1 cellular context compared by ENCODE assay signal in the genomic region with DNA sequence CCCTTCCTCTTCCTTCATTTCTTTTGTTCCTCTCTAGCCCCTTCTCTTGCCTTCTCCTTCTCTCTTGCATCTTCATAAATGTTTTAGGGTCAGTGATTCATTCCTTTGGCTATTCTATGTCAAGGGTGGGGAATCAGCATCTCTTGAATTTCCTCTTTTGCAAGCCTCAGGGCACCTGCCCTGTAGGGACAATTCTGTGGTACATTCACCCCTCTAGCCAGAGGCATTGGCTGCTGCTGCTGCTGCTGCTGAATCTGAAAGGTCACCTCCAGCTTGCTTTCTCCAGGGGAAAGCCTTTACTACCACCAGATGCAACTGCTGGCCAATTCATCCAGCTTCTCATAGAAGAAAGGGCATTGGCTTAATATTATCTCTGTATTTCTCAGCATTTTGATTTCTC.
TF ChIP-seq lines count a peak whose summit lies in the region.

No MANE protein-coding gene starts in this region.

TF ChIP-seq in HepG2, 621 proteins besides CTCF, POLR2A, EP300 and RAD21:
- TF ChIP-seq HNRNPK (IDR thresholded peaks at IDR 0.05; ENCODE audit: low read depth, low read length, poor library complexity, severe bottlenecking) = no peak
